ENCODE assay signal across 8 cellular contexts in the genomic region with DNA sequence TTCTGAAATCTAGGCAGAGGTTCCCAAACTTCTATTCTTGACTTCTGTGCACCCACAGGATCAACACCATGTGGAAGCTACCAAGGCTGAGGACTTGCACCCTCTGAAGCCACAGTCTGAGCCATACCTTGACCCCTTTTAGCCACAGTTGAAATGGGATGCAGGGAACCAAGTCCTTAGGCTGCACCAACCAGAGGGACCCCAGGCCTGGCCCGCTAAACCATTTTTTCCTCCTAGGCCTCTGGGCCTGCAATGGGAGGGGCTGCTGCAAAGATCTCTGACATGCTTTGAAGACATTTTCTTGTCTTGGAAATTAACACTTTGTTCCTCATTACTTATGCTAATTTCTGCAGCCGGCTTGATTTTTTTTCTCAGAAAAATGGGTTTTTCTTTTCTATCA.
"Had no signal": no experiment of that assay in that cellular context is flagged by ENCODE, and none has a peak within 500 bp of the region (broad histone marks: within the 10 kb centered on the region; RNA-seq: fewer than 3 reads in every experiment).

No MANE protein-coding gene starts in this region.

- H3K27me3 Mint-ChIP-seq: IgD-negative memory B cell had no signal

- DNase-seq: IMR-90, KBM-7, KG1 had no signal

- H3K9ac ChIP-seq: KMS-11 had no signal

- H3K4me2 ChIP-seq: KMS-11 had no signal

- H3K4me1 Mint-ChIP-seq: IgD-negative memory B cell had no signal

- H3K27ac Mint-ChIP-seq: IgD-negative memory B cell had no signal

- H3K36me3 Mint-ChIP-seq: IgD-negative memory B cell had no signal

- H3K4me3 Mint-ChIP-seq: IgD-negative memory B cell had no signal

- H3K27ac ChIP-seq: HL-60, KMS-11 had no signal

- ATAC-seq: HepG2 had no signal

- FAIRE-seq: HepG2, HTR-8/SVneo had no signal
